1 cellular context compared by ENCODE assay signal in the genomic region with DNA sequence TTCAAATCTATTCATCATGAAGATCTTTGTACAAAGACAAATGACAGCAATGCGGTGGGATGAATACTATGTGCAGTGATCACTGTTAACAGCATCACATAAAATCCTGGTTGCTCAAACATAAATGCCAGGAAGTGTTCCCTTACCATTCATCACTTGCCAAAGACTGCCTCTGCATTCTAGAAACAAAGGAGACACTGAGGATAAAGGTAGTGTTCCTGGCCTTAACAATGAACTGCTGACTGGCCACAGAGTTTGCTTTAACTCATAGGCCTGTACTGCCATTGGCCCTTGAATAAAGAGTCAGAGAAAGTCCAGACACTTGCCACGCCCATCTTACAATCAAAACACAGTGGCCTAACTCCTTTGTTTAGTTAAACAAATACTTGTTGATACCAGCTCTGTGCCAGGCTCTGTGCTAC.
TF ChIP-seq lines count a peak whose summit lies in the region.

No MANE protein-coding gene starts in this region.

TF ChIP-seq in HCT116, 20 proteins besides CTCF, POLR2A, EP300 and RAD21 (continued from another document):
- TF ChIP-seq, protein P1, sequence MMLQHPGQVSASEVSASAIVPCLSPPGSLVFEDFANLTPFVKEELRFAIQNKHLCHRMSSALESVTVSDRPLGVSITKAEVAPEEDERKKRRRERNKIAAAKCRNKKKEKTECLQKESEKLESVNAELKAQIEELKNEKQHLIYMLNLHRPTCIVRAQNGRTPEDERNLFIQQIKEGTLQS (IDR thresholded peaks at IDR 0.05), result no peak
- no peak for TF ChIP-seq ZNF274 (IDR thresholded peaks at IDR 0.05; ENCODE audit: low read depth, low read length)
- TF ChIP-seq SIN3A (IDR thresholded peaks at IDR 0.05; ENCODE audit: low read depth), result no peak
- TF ChIP-seq SP1 (IDR thresholded peaks at IDR 0.05; ENCODE audit: low read depth), result no peak
- no peak for TF ChIP-seq ZFX (IDR thresholded peaks at IDR 0.05)
